Comparison of ENCODE assay signal across 1 cellular context in the genomic region with DNA sequence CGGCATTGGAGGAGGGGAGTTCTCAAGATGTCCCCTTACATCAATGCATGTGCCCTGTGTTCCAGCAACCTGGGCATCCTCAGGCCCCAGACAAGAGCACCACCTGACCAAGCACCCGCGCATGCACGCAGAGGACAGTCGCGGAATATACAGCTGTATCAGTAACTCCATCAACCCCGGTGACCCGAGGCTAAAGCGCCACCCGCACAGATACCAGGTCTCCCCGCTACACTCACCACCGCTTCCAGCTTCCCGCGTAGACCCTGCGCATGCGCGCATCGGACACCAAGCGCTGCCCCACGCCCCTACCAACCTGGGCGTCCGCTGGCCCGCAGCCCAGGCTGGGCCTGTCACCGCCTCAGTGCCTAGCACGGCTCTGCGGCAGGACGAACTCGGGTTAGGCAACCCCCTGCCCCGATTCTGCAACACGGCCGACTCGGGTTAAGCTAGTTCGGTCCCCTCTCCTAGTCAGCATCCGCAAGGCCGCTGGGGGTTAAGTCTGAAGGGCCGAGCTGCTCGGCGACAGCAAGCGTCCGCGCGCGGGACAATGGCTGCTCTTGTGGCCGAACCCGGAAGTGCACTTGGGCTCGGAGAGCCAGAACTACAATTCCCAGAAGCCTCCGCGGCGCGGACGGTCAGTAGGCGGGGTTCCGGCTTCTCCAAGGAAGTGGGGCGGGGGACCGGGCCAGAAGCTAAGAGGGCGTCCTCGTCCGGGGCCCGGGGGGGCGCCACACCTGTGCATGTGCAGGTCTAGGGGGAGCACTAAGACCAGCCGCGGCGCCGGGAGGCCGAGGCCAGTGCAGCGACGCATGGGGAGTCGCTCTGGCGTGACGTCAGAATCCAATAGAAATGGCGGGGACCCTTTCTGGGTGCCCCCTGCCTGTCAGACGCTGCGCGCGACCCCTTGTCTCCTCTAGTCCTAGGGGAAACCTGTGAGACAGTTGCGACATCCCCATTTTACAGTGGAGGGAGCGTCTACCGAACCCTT.
A peak's percentile ranks its signal among the peaks of the same experiment; 100 is the strongest.
TF ChIP-seq lines count a peak whose summit lies in the region.

A gene (minus strand): TSS at position 561 of the 988 bp plus-strand sequence. CDS start 3,188 bp downstream, outside the sequence.

TF ChIP-seq in K562, 482 proteins besides CTCF, POLR2A, EP300 and RAD21 (continued from another document and continues in another):
- TF ChIP-seq, protein P1, sequence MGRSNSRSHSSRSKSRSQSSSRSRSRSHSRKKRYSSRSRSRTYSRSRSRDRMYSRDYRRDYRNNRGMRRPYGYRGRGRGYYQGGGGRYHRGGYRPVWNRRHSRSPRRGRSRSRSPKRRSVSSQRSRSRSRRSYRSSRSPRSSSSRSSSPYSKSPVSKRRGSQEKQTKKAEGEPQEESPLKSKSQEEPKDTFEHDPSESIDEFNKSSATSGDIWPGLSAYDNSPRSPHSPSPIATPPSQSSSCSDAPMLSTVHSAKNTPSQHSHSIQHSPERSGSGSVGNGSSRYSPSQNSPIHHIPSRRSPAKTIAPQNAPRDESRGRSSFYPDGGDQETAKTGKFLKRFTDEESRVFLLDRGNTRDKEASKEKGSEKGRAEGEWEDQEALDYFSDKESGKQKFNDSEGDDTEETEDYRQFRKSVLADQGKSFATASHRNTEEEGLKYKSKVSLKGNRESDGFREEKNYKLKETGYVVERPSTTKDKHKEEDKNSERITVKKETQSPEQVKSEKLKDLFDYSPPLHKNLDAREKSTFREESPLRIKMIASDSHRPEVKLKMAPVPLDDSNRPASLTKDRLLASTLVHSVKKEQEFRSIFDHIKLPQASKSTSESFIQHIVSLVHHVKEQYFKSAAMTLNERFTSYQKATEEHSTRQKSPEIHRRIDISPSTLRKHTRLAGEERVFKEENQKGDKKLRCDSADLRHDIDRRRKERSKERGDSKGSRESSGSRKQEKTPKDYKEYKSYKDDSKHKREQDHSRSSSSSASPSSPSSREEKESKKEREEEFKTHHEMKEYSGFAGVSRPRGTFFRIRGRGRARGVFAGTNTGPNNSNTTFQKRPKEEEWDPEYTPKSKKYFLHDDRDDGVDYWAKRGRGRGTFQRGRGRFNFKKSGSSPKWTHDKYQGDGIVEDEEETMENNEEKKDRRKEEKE (IDR thresholded peaks at IDR 0.05; ENCODE audit: borderline replicate concordance in 1 of 2, control insufficient read depth in 1 of 2, low read depth in 2 of 2, low read length in 1 of 2) = 0 out of 4 replicates have a peak, but pooled peaks of 1 of the 2 experiments have one; percentile 14
- TF ChIP-seq KDM5B (IDR thresholded peaks at IDR 0.05; ENCODE audit: insufficient replicate concordance, low read depth, low read length) (peak; percentile 76), EGR1 (conservative IDR thresholded peaks at IDR 0.05) (peak; percentile 66), YBX1 (IDR thresholded peaks at IDR 0.05) (no peak), C11orf30 (IDR thresholded peaks at IDR 0.05; ENCODE audit: low read depth) (peak; percentile 78), PHF8 (IDR thresholded peaks at IDR 0.05; ENCODE audit: borderline replicate concordance, low read length) (peak; percentile 100), DMBX1 (CRISPR knock-in tag; IDR thresholded peaks at IDR 0.05; ENCODE audit: borderline replicate concordance) (no peak), TBL1XR1 (IDR thresholded peaks at IDR 0.05; ENCODE audit: low read length in 2 of 2) (peak in 1 of 2 experiments; percentile 64; a peak in 1 of 4 replicates), SRSF9 (IDR thresholded peaks at IDR 0.05; ENCODE audit: borderline replicate concordance, low read depth, low read length) (no peak), POLR3G (IDR thresholded peaks at IDR 0.05; ENCODE audit: extremely low read depth, insufficient read length, insufficient replicate concordance) (no peak), ZNF311 (CRISPR knock-in tag; IDR thresholded peaks at IDR 0.05) (no peak)
- TF ChIP-seq, protein P2, sequence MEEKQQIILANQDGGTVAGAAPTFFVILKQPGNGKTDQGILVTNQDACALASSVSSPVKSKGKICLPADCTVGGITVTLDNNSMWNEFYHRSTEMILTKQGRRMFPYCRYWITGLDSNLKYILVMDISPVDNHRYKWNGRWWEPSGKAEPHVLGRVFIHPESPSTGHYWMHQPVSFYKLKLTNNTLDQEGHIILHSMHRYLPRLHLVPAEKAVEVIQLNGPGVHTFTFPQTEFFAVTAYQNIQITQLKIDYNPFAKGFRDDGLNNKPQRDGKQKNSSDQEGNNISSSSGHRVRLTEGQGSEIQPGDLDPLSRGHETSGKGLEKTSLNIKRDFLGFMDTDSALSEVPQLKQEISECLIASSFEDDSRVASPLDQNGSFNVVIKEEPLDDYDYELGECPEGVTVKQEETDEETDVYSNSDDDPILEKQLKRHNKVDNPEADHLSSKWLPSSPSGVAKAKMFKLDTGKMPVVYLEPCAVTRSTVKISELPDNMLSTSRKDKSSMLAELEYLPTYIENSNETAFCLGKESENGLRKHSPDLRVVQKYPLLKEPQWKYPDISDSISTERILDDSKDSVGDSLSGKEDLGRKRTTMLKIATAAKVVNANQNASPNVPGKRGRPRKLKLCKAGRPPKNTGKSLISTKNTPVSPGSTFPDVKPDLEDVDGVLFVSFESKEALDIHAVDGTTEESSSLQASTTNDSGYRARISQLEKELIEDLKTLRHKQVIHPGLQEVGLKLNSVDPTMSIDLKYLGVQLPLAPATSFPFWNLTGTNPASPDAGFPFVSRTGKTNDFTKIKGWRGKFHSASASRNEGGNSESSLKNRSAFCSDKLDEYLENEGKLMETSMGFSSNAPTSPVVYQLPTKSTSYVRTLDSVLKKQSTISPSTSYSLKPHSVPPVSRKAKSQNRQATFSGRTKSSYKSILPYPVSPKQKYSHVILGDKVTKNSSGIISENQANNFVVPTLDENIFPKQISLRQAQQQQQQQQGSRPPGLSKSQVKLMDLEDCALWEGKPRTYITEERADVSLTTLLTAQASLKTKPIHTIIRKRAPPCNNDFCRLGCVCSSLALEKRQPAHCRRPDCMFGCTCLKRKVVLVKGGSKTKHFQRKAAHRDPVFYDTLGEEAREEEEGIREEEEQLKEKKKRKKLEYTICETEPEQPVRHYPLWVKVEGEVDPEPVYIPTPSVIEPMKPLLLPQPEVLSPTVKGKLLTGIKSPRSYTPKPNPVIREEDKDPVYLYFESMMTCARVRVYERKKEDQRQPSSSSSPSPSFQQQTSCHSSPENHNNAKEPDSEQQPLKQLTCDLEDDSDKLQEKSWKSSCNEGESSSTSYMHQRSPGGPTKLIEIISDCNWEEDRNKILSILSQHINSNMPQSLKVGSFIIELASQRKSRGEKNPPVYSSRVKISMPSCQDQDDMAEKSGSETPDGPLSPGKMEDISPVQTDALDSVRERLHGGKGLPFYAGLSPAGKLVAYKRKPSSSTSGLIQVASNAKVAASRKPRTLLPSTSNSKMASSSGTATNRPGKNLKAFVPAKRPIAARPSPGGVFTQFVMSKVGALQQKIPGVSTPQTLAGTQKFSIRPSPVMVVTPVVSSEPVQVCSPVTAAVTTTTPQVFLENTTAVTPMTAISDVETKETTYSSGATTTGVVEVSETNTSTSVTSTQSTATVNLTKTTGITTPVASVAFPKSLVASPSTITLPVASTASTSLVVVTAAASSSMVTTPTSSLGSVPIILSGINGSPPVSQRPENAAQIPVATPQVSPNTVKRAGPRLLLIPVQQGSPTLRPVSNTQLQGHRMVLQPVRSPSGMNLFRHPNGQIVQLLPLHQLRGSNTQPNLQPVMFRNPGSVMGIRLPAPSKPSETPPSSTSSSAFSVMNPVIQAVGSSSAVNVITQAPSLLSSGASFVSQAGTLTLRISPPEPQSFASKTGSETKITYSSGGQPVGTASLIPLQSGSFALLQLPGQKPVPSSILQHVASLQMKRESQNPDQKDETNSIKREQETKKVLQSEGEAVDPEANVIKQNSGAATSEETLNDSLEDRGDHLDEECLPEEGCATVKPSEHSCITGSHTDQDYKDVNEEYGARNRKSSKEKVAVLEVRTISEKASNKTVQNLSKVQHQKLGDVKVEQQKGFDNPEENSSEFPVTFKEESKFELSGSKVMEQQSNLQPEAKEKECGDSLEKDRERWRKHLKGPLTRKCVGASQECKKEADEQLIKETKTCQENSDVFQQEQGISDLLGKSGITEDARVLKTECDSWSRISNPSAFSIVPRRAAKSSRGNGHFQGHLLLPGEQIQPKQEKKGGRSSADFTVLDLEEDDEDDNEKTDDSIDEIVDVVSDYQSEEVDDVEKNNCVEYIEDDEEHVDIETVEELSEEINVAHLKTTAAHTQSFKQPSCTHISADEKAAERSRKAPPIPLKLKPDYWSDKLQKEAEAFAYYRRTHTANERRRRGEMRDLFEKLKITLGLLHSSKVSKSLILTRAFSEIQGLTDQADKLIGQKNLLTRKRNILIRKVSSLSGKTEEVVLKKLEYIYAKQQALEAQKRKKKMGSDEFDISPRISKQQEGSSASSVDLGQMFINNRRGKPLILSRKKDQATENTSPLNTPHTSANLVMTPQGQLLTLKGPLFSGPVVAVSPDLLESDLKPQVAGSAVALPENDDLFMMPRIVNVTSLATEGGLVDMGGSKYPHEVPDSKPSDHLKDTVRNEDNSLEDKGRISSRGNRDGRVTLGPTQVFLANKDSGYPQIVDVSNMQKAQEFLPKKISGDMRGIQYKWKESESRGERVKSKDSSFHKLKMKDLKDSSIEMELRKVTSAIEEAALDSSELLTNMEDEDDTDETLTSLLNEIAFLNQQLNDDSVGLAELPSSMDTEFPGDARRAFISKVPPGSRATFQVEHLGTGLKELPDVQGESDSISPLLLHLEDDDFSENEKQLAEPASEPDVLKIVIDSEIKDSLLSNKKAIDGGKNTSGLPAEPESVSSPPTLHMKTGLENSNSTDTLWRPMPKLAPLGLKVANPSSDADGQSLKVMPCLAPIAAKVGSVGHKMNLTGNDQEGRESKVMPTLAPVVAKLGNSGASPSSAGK (IDR thresholded peaks at IDR 0.05) = peak; percentile 85
- TF ChIP-seq, protein P3, sequence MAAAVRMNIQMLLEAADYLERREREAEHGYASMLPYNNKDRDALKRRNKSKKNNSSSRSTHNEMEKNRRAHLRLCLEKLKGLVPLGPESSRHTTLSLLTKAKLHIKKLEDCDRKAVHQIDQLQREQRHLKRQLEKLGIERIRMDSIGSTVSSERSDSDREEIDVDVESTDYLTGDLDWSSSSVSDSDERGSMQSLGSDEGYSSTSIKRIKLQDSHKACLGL (CRISPR knock-in tag; IDR thresholded peaks at IDR 0.05; ENCODE audit: borderline replicate concordance, poor library complexity, severe bottlenecking) = no peak
- TF ChIP-seq, protein P4, sequence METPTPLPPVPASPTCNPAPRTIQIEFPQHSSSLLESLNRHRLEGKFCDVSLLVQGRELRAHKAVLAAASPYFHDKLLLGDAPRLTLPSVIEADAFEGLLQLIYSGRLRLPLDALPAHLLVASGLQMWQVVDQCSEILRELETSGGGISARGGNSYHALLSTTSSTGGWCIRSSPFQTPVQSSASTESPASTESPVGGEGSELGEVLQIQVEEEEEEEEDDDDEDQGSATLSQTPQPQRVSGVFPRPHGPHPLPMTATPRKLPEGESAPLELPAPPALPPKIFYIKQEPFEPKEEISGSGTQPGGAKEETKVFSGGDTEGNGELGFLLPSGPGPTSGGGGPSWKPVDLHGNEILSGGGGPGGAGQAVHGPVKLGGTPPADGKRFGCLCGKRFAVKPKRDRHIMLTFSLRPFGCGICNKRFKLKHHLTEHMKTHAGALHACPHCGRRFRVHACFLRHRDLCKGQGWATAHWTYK (CRISPR knock-in tag; IDR thresholded peaks at IDR 0.05) = 0 out of 2 replicates have a peak, but pooled peaks have one; percentile 59
- TF ChIP-seq, protein P5, sequence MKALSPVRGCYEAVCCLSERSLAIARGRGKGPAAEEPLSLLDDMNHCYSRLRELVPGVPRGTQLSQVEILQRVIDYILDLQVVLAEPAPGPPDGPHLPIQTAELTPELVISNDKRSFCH (CRISPR knock-in tag; IDR thresholded peaks at IDR 0.05) = no peak
- TF ChIP-seq, protein P5 (tag; IDR thresholded peaks at IDR 0.05) = no peak; the same call in 1 of the 2 replicates
- TF ChIP-seq, protein P6, sequence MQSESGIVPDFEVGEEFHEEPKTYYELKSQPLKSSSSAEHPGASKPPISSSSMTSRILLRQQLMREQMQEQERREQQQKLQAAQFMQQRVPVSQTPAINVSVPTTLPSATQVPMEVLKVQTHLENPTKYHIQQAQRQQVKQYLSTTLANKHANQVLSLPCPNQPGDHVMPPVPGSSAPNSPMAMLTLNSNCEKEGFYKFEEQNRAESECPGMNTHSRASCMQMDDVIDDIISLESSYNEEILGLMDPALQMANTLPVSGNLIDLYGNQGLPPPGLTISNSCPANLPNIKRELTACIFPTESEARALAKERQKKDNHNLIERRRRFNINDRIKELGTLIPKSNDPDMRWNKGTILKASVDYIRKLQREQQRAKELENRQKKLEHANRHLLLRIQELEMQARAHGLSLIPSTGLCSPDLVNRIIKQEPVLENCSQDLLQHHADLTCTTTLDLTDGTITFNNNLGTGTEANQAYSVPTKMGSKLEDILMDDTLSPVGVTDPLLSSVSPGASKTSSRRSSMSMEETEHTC (IDR thresholded peaks at IDR 0.05) = no peak
- TF ChIP-seq, protein P7, sequence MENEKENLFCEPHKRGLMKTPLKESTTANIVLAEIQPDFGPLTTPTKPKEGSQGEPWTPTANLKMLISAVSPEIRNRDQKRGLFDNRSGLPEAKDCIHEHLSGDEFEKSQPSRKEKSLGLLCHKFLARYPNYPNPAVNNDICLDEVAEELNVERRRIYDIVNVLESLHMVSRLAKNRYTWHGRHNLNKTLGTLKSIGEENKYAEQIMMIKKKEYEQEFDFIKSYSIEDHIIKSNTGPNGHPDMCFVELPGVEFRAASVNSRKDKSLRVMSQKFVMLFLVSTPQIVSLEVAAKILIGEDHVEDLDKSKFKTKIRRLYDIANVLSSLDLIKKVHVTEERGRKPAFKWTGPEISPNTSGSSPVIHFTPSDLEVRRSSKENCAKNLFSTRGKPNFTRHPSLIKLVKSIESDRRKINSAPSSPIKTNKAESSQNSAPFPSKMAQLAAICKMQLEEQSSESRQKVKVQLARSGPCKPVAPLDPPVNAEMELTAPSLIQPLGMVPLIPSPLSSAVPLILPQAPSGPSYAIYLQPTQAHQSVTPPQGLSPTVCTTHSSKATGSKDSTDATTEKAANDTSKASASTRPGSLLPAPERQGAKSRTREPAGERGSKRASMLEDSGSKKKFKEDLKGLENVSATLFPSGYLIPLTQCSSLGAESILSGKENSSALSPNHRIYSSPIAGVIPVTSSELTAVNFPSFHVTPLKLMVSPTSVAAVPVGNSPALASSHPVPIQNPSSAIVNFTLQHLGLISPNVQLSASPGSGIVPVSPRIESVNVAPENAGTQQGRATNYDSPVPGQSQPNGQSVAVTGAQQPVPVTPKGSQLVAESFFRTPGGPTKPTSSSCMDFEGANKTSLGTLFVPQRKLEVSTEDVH (IDR thresholded peaks at IDR 0.05; ENCODE audit: low read depth, partially characterized antibody) = peak; percentile 90
